Comparison of ENCODE assay signal across 16 cellular contexts in genomic region chr15:36066757-36067156, GRCh38.
DNase-seq lines count a peak whose midpoint lies in the region; ATAC-seq and TF ChIP-seq lines count a peak whose summit lies in the region.
"Had no signal": no experiment of that assay in that cellular context is flagged by ENCODE, and none has a peak within 500 bp of the region (broad histone marks: within the 10 kb centered on the region; RNA-seq: fewer than 3 reads in every experiment).

No MANE protein-coding gene starts in this region.

- no peak overlapping the region for H3K27ac ChIP-seq in neural progenitor cell

- H3K4me3 Mint-ChIP-seq in neural progenitor cell, result no peak overlapping the region
- H3K4me3 Mint-ChIP-seq: CD14-positive monocyte, HFFc6 had no signal

- no peak overlapping the region for H3K27ac Mint-ChIP-seq in neural progenitor cell
- H3K27ac Mint-ChIP-seq: CD14-positive monocyte, HFFc6 had no signal

- no peaks in the 10 kb centered on the region for H3K9me3 Mint-ChIP-seq in neural progenitor cell
- H3K9me3 Mint-ChIP-seq: HFFc6 had no signal

- H3K4me1 ChIP-seq in neural progenitor cell, result peaks cover 11% of the 10 kb centered on the region

- peak overlapping the region; percentile 85 for H2AFZ ChIP-seq in neural progenitor cell (replicated peaks)

- no peak overlapping the region for H3K9ac ChIP-seq in neural progenitor cell

- no peaks in the 10 kb centered on the region for H3K27me3 ChIP-seq in neural progenitor cell

- H3K27me3 Mint-ChIP-seq in neural progenitor cell (ENCODE audit: insufficient read depth, low read depth), result peaks cover 2% of the 10 kb centered on the region

- TF ChIP-seq CTCF in epithelial cell of esophagus (IDR thresholded peaks at IDR 0.05; ENCODE audit: insufficient read depth, low read depth, low read length, missing control alignments), result no peak
- TF ChIP-seq CTCF in neural progenitor cell (IDR thresholded peaks at IDR 0.05), result no peak

- no peaks in the 10 kb centered on the region for H3K36me3 ChIP-seq in neural progenitor cell

- H3K79me2 ChIP-seq in neural progenitor cell (ENCODE audit: low read depth), result no peaks in the 10 kb centered on the region

- H3K4me3 ChIP-seq in epithelial cell of esophagus (ENCODE audit: low read length) (no peak overlapping the region), neural progenitor cell (no peak overlapping the region)

- DNase-seq in Daoy (ENCODE audit: low read depth) (peak; percentile 2), NCI-H69 (lab: John Stamatoyannopoulos, UW) (peak; percentile 60), epithelial cell of esophagus (ENCODE audit: low read depth) (peak; percentile 54), neural progenitor cell (ENCODE audit: low spot score) (peak; percentile 16), hepatic stellate cell (ENCODE audit: low spot score) (no peak), HPDE6-E6E7 (ENCODE audit: extremely low spot score) (no peak)
- no peak for DNase-seq in stimulated activated CD8-positive, alpha-beta memory T cell treated with anti-CD3 and anti-CD28 coated beads, Interleukin-4, amount 100 ng/mL, for 48 hours
- DNase-seq: DMS 273 treated with DMSO at 0.1 percent for 48 hours, HFFc6, Kasumi-1, NCI-H187 treated with DMSO at 0.1 percent for 48 hours, NCI-H345, NCI-H748 treated with DMSO at 0.1 percent for 48 hours, PC-3 had no signal

- H3K36me3 Mint-ChIP-seq in neural progenitor cell, result no peaks in the 10 kb centered on the region
- H3K36me3 Mint-ChIP-seq: CD14-positive monocyte had no signal

- no peaks in the 10 kb centered on the region for H3F3A ChIP-seq in neural progenitor cell (ENCODE audit: low read depth)

- H3K9me3 ChIP-seq in neural progenitor cell (ENCODE audit: low read depth), result no peaks in the 10 kb centered on the region

- ATAC-seq in GM18870 (IDR thresholded peaks at IDR 0.05; ENCODE audit: unreplicated experiment), result no peak
- ATAC-seq: PC-3 had no signal

- no peaks in the 10 kb centered on the region for H3K4me1 Mint-ChIP-seq in neural progenitor cell
- H3K4me1 Mint-ChIP-seq: CD14-positive monocyte had no signal

- H4K20me1 ChIP-seq in neural progenitor cell (ENCODE audit: low read depth), result no peaks in the 10 kb centered on the region

- H3K4me2 ChIP-seq in neural progenitor cell, result no peak overlapping the region

Comparison
In these comparisons a context has a peak if more than half of its experiments do, and no peak if none do; other contexts are left out.
1. DNase-seq: peak in Daoy (single experiment), NCI-H69 (single experiment), epithelial cell of esophagus (single experiment) and neural progenitor cell (single experiment); none in hepatic stellate cell (single experiment), stimulated activated CD8-positive, alpha-beta memory T cell treated with anti-CD3 and anti-CD28 coated beads, Interleukin-4, amount 100 ng/mL, for 48 hours (single experiment) and HPDE6-E6E7 (single experiment).